1 cellular context compared by ENCODE assay signal in the genomic region with DNA sequence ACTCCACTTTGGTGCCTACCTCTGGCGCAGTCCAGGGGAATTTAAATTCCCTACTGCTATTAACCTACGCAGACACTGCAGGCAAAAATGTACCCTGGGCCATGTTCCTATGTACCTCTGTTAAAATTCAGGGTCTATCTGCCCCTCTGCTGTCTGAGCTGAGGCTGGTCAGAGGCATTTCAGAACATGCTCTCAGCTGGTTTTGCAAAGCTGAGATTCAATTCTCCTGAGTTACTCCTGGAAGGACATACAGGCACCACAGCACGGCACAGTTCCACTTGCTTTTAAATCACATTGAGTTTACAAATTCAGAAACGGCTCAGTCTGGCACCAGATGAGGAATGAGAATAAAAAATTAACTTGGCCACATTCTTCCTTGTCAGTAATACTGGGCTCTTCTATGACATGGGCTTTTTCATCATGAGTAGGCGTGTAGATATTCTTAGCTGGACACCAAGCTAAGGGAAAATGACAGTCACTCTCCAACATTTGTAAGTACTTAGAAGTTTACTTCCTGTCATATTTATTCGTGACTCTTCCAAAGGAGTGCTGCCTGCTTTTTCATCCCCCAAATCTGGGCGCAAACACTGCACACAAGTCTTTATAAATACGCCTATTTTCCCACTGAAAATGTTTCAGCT.
TF ChIP-seq lines count a peak whose summit lies in the region.

No MANE protein-coding gene starts in this region.

TF ChIP-seq in WTC11, 78 proteins besides CTCF, POLR2A, EP300 and RAD21 (continued from another document):
- TF ChIP-seq AR (CRISPR knock-in tag; IDR thresholded peaks at IDR 0.05) (no peak), ZNF121 (CRISPR knock-in tag; IDR thresholded peaks at IDR 0.05) (no peak), ZNF138 (CRISPR knock-in tag; conservative IDR thresholded peaks at IDR 0.05) (no peak), PRRX2 (CRISPR knock-in tag; IDR thresholded peaks at IDR 0.05) (no peak), MXD4 (CRISPR knock-in tag; IDR thresholded peaks at IDR 0.05; ENCODE audit: borderline replicate concordance) (no peak), TP53 (CRISPR knock-in tag; IDR thresholded peaks at IDR 0.05) (no peak), NR3C1 (CRISPR knock-in tag; conservative IDR thresholded peaks at IDR 0.05; ENCODE audit: low read depth) (no peak), PRDM15 (CRISPR knock-in tag; IDR thresholded peaks at IDR 0.05) (no peak), GABPB1 (CRISPR knock-in tag; IDR thresholded peaks at IDR 0.05) (no peak)
- TF ChIP-seq, protein P1, sequence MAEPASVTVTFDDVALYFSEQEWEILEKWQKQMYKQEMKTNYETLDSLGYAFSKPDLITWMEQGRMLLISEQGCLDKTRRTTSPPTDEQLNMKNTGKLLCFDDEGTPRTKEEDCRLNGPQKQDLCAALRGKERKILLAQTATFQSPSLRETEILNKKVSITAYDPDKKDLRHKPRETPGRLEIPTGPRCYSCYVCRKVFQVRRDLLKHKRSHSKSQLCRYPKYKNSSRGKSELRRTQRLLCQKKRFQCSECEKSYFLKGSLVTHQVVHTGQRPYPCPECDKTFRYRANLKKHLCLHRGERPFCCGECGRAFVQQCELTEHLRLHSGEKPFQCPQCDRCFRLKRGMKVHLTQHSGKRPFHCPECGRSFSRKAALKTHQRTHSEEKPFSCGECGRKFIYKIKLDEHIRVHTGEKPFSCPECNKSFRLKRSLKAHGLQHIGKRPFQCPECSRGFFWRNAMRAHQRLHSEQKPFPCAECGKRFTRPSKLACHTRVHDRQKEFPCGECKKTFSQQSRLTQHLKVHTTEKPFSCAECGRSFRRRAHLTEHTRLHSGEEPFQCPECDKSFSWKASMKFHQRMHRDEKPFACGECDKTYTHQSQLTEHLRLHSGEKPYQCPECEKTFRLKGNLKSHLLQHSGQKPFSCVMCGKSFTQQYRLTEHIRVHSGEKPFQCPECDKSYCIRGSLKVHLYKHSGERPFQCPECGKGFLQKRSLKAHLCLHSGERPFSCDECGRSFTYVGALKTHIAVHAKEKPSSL (CRISPR knock-in tag; conservative IDR thresholded peaks at IDR 0.05), result no peak
